8 cellular contexts compared by ENCODE assay signal in genomic region chr6:44151348-44152108, GRCh38. TPM values are rescaled to one million over a fixed set of nuclear protein-coding genes. Genes with fewer than 3 reads are reported as not detected.
DNase-seq lines count a peak whose midpoint lies in the region; ATAC-seq and TF ChIP-seq lines count a peak whose summit lies in the region.

No MANE protein-coding gene starts in this region.

- no peaks in the 10 kb centered on the region for H3K79me2 ChIP-seq in trophoblast cell (ENCODE audit: control insufficient read depth, insufficient read depth, low read length, poor library complexity)

- no peak overlapping the region for H3K23ac ChIP-seq in trophoblast cell (ENCODE audit: low read length)

- no peaks in the 10 kb centered on the region for H3K27me3 Mint-ChIP-seq in type B pancreatic cell

- H2AK5ac ChIP-seq in trophoblast cell (ENCODE audit: low read length): no peak overlapping the region

- peaks cover 5% of the 10 kb centered on the region for H3K4me1 Mint-ChIP-seq in type B pancreatic cell (ENCODE audit: unreplicated experiment)

- H2BK12ac ChIP-seq in trophoblast cell (ENCODE audit: low read length): no peak overlapping the region

- no peak overlapping the region for H3K4me3 ChIP-seq in trophoblast cell (ENCODE audit: low read depth, low read length)

- no peak overlapping the region for H2AFZ ChIP-seq in trophoblast cell (ENCODE audit: insufficient read depth, low read length, poor library complexity)

- no peak overlapping the region for H4K8ac ChIP-seq in trophoblast cell (ENCODE audit: low read depth, low read length)

- H3K9ac ChIP-seq in trophoblast cell (ENCODE audit: low read length): no peak overlapping the region

- H3K36me3 Mint-ChIP-seq in type B pancreatic cell: peaks cover 19% of the 10 kb centered on the region

- DNase-seq in NCI-H345 (lab: John Stamatoyannopoulos, UW): peak; percentile 7
- DNase-seq in NCI-H345 treated with DMSO at 0.1 percent for 48 hours (lab: John Stamatoyannopoulos, UW; ENCODE audit: unreplicated experiment): no peak
- peak; percentile 40 for DNase-seq in SHP77 treated with DMSO at 0.1 percent for 48 hours (lab: John Stamatoyannopoulos, UW)
- peak; percentile 77 for DNase-seq in activated gamma-delta T cell treated with Interleukin-2 at 50 U/mL for 16 hours
- DNase-seq in globus pallidus (ENCODE audit: low spot score): peak; percentile 32
- DNase-seq in trophoblast cell: peak; percentile 89 to 95
- peak; percentile 87 for DNase-seq in type B pancreatic cell (ENCODE audit: extremely low spot score, unreplicated experiment)

- TF ChIP-seq CTCF in type B pancreatic cell (conservative IDR thresholded peaks at IDR 0.05): peak; percentile 99

- H3K4me3 Mint-ChIP-seq in type B pancreatic cell: no peak overlapping the region

- H3K27ac ChIP-seq in trophoblast cell (ENCODE audit: low read depth, low read length): no peak overlapping the region

- no peak overlapping the region for H3K4me2 ChIP-seq in trophoblast cell (ENCODE audit: low read length)

- H3K14ac ChIP-seq in trophoblast cell (ENCODE audit: low read length): no peak overlapping the region

- H3K9me3 ChIP-seq in trophoblast cell (ENCODE audit: insufficient read depth, low read depth, low read length): no peaks in the 10 kb centered on the region

- no peaks in the 10 kb centered on the region for H3K79me1 ChIP-seq in trophoblast cell (ENCODE audit: low read length)

- H3K36me3 ChIP-seq in trophoblast cell (ENCODE audit: control insufficient read depth in 1 of 2, insufficient read depth in 2 of 2, low read length in 2 of 2): peaks cover 37 to 50% of the 10 kb centered on the region in 2 experiments

- peaks cover 0 to 5% of the 10 kb centered on the region in 2 experiments for H3K4me1 ChIP-seq in trophoblast cell (ENCODE audit: control insufficient read depth in 1 of 2, insufficient read depth in 2 of 2, low read length in 2 of 2)

- H3K4ac ChIP-seq in trophoblast cell (ENCODE audit: low read depth, low read length): no peak overlapping the region

- no peak overlapping the region for H2BK5ac ChIP-seq in trophoblast cell (ENCODE audit: low read depth, low read length, poor library complexity)

- no CpG with 5 or more reads among the region's 31 CpGs for WGBS in trophoblast cell (ENCODE audit: extremely low coverage, insufficient coverage, insufficient read length)

- H3K27ac Mint-ChIP-seq in type B pancreatic cell: no peak overlapping the region

- no peak overlapping the region for H3K18ac ChIP-seq in trophoblast cell (ENCODE audit: low read length)

- H4K12ac ChIP-seq in trophoblast cell (ENCODE audit: low read depth, low read length): no peak overlapping the region

- H3K27me3 ChIP-seq in trophoblast cell (ENCODE audit: insufficient read depth, low read length): no peaks in the 10 kb centered on the region

- no peaks in the 10 kb centered on the region for H3K9me3 Mint-ChIP-seq in type B pancreatic cell

- H2BK120ac ChIP-seq in trophoblast cell (ENCODE audit: insufficient read depth, low read length, poor library complexity): no peak overlapping the region

- H4K91ac ChIP-seq in trophoblast cell (ENCODE audit: low read depth, low read length): no peak overlapping the region

- peak; percentile 81 for ATAC-seq in HG03432 (IDR thresholded peaks at IDR 0.05; ENCODE audit: unreplicated experiment)

RNA-seq across cellular contexts. Expression of gene CAPN11, which starts 7.1 kb away (rescaled TPM):
- polyA plus RNA-seq in trophoblast cell (2013): 0.06 and 0.07 TPM in 2 replicates
- total RNA-seq in type B pancreatic cell (ENCODE audit: low replicate concordance): not detected in 2 replicates

RNA-seq across cellular contexts. Expression of gene TMEM63B, which starts 24.2 kb away (rescaled TPM):
- 36.4 and 36.9 TPM in 2 replicates for polyA plus RNA-seq in trophoblast cell (2013)
- 45.5 and 57.5 TPM in 2 replicates for total RNA-seq in type B pancreatic cell (ENCODE audit: low replicate concordance)

RNA-seq across cellular contexts. Expression of gene MRPL14, which starts 24.3 kb away (rescaled TPM):
- polyA plus RNA-seq in trophoblast cell (2013): 79.2 and 82.1 TPM in 2 replicates
- 45.5 and 53.7 TPM in 2 replicates for total RNA-seq in type B pancreatic cell (ENCODE audit: low replicate concordance)
